Comparison of ENCODE assay signal across 1 cellular context in the genomic region with DNA sequence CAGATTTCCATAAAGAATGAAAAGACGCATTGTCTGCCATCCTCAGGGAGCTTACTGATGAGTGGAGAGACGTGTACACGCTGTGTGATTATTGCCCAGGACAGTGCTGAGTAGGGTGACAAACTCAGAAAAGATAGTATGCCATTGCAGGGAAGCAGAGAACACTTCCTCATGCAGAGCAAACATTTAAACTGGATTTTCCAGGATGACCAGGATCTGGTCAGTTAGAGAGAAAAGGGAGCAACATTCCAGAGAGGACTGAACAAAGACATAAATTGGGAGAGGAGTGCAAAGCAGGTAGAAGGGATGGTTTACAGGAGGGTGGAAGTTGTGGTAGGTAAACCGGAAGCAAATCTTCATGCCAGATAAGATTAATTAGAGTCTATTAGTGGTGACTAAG.
TF ChIP-seq lines count a peak whose summit lies in the region.

No MANE protein-coding gene starts in this region.

TF ChIP-seq in K562, 482 proteins besides CTCF, POLR2A, EP300 and RAD21 (continued from another document):
- TF ChIP-seq, protein P1, sequence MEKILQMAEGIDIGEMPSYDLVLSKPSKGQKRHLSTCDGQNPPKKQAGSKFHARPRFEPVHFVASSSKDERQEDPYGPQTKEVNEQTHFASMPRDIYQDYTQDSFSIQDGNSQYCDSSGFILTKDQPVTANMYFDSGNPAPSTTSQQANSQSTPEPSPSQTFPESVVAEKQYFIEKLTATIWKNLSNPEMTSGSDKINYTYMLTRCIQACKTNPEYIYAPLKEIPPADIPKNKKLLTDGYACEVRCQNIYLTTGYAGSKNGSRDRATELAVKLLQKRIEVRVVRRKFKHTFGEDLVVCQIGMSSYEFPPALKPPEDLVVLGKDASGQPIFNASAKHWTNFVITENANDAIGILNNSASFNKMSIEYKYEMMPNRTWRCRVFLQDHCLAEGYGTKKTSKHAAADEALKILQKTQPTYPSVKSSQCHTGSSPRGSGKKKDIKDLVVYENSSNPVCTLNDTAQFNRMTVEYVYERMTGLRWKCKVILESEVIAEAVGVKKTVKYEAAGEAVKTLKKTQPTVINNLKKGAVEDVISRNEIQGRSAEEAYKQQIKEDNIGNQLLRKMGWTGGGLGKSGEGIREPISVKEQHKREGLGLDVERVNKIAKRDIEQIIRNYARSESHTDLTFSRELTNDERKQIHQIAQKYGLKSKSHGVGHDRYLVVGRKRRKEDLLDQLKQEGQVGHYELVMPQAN (IDR thresholded peaks at IDR 0.05; ENCODE audit: borderline replicate concordance): no peak
- TF ChIP-seq CREM (IDR thresholded peaks at IDR 0.05; ENCODE audit: low read depth) (no peak), PHF20 (IDR thresholded peaks at IDR 0.05; ENCODE audit: partially characterized antibody) (no peak), ARID1B (IDR thresholded peaks at IDR 0.05) (no peak), NCOA1 (IDR thresholded peaks at IDR 0.05; ENCODE audit: low read depth) (no peak), ZNF766 (CRISPR knock-in tag; conservative IDR thresholded peaks at IDR 0.05) (no peak)
